Comparison of ENCODE assay signal across 1 cellular context in the genomic region with DNA sequence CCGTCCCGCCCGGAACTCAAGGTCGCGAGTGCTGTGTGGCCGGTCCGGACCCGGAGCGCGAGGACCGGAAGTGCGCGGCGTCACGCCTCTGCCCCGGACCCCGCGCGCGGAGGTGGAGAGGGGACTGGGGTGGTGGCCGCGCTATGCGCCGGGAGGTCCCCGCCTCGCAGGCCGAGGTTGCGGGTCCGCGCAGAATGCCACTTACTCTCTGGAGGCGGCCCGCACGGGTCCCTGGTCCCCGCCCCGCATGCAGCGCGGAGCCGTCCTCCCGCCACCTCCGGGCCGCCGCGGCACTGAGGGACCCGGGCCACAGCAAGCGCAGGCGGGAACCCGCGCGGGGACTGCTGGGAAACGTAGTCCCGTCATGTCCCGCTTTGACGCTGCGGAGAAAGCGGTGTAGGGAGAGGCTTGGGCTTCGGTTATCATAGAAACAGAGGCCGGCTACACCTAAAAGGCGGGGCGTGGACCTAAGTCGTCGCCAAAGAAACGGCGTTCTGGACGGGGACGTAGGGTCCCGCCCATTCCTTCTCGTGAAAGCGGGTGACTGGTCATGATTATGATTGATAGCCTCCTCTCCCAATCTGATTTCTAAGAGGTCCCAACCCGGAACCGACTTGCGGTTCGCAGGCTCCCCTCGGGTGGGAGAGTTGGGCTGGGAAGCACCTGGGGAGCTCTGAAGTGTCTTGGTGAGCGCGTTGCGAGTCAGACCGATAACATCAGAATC.
A peak's percentile ranks its signal among the peaks of the same experiment; 100 is the strongest.
TF ChIP-seq lines count a peak whose summit lies in the region.

A gene (minus strand): TSS at position 295 of the 724 bp plus-strand sequence. CDS start 11,698 bp downstream, outside the sequence.

TF ChIP-seq in HepG2, 621 proteins besides CTCF, POLR2A, EP300 and RAD21 (continued from another document and continues in another):
- TF ChIP-seq, protein P1, sequence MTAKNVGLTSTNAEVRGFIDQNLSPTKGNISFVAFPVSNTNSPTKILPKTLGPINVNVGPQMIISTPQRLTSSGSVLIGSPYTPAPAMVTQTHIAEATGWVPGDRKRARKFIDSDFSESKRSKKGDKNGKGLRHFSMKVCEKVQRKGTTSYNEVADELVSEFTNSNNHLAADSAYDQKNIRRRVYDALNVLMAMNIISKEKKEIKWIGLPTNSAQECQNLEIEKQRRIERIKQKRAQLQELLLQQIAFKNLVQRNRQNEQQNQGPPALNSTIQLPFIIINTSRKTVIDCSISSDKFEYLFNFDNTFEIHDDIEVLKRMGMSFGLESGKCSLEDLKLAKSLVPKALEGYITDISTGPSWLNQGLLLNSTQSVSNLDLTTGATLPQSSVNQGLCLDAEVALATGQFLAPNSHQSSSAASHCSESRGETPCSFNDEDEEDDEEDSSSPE (CRISPR knock-in tag; IDR thresholded peaks at IDR 0.05): peak; percentile 90
- TF ChIP-seq, protein P2, sequence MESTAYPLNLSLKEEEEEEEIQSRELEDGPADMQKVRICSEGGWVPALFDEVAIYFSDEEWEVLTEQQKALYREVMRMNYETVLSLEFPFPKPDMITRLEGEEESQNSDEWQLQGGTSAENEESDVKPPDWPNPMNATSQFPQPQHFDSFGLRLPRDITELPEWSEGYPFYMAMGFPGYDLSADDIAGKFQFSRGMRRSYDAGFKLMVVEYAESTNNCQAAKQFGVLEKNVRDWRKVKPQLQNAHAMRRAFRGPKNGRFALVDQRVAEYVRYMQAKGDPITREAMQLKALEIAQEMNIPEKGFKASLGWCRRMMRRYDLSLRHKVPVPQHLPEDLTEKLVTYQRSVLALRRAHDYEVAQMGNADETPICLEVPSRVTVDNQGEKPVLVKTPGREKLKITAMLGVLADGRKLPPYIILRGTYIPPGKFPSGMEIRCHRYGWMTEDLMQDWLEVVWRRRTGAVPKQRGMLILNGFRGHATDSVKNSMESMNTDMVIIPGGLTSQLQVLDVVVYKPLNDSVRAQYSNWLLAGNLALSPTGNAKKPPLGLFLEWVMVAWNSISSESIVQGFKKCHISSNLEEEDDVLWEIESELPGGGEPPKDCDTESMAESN (CRISPR knock-in tag; conservative IDR thresholded peaks at IDR 0.05): peak; percentile 89
- TF ChIP-seq, protein P3, sequence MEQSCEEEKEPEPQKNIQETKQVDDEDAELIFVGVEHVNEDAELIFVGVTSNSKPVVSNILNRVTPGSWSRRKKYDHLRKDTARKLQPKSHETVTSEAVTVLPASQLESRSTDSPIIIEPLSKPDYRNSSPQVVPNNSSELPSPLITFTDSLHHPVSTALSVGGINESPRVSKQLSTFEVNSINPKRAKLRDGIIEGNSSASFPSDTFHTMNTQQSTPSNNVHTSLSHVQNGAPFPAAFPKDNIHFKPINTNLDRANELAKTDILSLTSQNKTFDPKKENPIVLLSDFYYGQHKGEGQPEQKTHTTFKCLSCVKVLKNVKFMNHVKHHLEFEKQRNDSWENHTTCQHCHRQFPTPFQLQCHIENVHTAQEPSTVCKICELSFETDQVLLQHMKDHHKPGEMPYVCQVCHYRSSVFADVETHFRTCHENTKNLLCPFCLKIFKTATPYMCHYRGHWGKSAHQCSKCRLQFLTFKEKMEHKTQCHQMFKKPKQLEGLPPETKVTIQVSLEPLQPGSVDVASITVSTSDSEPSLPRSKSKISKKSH (CRISPR knock-in tag; IDR thresholded peaks at IDR 0.05; ENCODE audit: borderline replicate concordance): 0 out of 2 replicates have a peak, but pooled peaks have one; percentile 59
- TF ChIP-seq RFXAP (CRISPR knock-in tag; IDR thresholded peaks at IDR 0.05; ENCODE audit: borderline replicate concordance): peak; percentile 71; the same call in 1 of the 2 replicates
- TF ChIP-seq DNMT3B (CRISPR knock-in tag; conservative IDR thresholded peaks at IDR 0.05): no peak
- TF ChIP-seq, protein P4, sequence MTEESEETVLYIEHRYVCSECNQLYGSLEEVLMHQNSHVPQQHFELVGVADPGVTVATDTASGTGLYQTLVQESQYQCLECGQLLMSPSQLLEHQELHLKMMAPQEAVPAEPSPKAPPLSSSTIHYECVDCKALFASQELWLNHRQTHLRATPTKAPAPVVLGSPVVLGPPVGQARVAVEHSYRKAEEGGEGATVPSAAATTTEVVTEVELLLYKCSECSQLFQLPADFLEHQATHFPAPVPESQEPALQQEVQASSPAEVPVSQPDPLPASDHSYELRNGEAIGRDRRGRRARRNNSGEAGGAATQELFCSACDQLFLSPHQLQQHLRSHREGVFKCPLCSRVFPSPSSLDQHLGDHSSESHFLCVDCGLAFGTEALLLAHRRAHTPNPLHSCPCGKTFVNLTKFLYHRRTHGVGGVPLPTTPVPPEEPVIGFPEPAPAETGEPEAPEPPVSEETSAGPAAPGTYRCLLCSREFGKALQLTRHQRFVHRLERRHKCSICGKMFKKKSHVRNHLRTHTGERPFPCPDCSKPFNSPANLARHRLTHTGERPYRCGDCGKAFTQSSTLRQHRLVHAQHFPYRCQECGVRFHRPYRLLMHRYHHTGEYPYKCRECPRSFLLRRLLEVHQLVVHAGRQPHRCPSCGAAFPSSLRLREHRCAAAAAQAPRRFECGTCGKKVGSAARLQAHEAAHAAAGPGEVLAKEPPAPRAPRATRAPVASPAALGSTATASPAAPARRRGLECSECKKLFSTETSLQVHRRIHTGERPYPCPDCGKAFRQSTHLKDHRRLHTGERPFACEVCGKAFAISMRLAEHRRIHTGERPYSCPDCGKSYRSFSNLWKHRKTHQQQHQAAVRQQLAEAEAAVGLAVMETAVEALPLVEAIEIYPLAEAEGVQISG (CRISPR knock-in tag; IDR thresholded peaks at IDR 0.05): peak; percentile 97
- TF ChIP-seq SUZ12 (IDR thresholded peaks at IDR 0.05; ENCODE audit: low read depth, low read length): peak; percentile 47
- TF ChIP-seq FOXA3 (CRISPR knock-in tag; IDR thresholded peaks at IDR 0.05): peak; percentile 52; the same call in 1 of the 2 replicates
- TF ChIP-seq NFE2L1 (CRISPR knock-in tag; IDR thresholded peaks at IDR 0.05; ENCODE audit: borderline replicate concordance): no peak
- TF ChIP-seq ZNF629 (CRISPR knock-in tag; conservative IDR thresholded peaks at IDR 0.05): peak; percentile 53; the same call in 1 of the 2 replicates
- TF ChIP-seq, protein P5, sequence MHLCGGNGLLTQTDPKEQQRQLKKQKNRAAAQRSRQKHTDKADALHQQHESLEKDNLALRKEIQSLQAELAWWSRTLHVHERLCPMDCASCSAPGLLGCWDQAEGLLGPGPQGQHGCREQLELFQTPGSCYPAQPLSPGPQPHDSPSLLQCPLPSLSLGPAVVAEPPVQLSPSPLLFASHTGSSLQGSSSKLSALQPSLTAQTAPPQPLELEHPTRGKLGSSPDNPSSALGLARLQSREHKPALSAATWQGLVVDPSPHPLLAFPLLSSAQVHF (CRISPR knock-in tag; IDR thresholded peaks at IDR 0.05): 0 out of 2 replicates have a peak, but pooled peaks have one; percentile 79
- TF ChIP-seq HDAC2 (CRISPR knock-in tag; IDR thresholded peaks at IDR 0.05): peak; percentile 72
- peak; percentile 90; the same call in 1 of the 2 replicates for TF ChIP-seq ZNF614 (CRISPR knock-in tag; IDR thresholded peaks at IDR 0.05; ENCODE audit: borderline replicate concordance)
- TF ChIP-seq, protein P6, sequence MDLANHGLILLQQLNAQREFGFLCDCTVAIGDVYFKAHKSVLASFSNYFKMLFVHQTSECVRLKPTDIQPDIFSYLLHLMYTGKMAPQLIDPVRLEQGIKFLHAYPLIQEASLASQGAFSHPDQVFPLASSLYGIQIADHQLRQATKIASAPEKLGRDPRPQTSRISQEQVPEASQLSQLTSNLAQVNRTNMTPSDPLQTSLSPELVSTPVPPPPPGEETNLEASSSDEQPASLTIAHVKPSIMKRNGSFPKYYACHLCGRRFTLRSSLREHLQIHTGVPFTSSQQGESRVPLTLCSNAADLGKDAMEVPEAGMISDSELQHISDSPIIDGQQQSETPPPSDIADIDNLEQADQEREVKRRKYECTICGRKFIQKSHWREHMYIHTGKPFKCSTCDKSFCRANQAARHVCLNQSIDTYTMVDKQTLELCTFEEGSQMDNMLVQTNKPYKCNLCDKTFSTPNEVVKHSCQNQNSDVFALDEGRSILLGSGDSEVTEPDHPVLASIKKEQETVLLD (CRISPR knock-in tag; IDR thresholded peaks at IDR 0.05; ENCODE audit: low read depth): peak; percentile 90
- TF ChIP-seq NCOR1 (IDR thresholded peaks at IDR 0.05; ENCODE audit: borderline replicate concordance, low read length): 0 out of 2 replicates have a peak, but pooled peaks have one; percentile 70
- TF ChIP-seq, protein P7, sequence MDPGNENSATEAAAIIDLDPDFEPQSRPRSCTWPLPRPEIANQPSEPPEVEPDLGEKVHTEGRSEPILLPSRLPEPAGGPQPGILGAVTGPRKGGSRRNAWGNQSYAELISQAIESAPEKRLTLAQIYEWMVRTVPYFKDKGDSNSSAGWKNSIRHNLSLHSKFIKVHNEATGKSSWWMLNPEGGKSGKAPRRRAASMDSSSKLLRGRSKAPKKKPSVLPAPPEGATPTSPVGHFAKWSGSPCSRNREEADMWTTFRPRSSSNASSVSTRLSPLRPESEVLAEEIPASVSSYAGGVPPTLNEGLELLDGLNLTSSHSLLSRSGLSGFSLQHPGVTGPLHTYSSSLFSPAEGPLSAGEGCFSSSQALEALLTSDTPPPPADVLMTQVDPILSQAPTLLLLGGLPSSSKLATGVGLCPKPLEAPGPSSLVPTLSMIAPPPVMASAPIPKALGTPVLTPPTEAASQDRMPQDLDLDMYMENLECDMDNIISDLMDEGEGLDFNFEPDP (CRISPR knock-in tag; conservative IDR thresholded peaks at IDR 0.05): 0 out of 2 replicates have a peak, but pooled peaks have one; percentile 82
- 0 out of 2 replicates have a peak, but pooled peaks have one; percentile 36 for TF ChIP-seq NFKB2 (CRISPR knock-in tag; IDR thresholded peaks at IDR 0.05; ENCODE audit: borderline replicate concordance)
- peak; percentile 32; the same call in 1 of the 2 replicates for TF ChIP-seq MEF2D (CRISPR knock-in tag; IDR thresholded peaks at IDR 0.05)
- TF ChIP-seq, protein P8, sequence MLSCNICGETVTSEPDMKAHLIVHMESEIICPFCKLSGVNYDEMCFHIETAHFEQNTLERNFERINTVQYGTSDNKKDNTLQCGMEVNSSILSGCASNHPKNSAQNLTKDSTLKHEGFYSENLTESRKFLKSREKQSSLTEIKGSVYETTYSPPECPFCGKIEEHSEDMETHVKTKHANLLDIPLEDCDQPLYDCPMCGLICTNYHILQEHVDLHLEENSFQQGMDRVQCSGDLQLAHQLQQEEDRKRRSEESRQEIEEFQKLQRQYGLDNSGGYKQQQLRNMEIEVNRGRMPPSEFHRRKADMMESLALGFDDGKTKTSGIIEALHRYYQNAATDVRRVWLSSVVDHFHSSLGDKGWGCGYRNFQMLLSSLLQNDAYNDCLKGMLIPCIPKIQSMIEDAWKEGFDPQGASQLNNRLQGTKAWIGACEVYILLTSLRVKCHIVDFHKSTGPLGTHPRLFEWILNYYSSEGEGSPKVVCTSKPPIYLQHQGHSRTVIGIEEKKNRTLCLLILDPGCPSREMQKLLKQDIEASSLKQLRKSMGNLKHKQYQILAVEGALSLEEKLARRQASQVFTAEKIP (CRISPR knock-in tag; IDR thresholded peaks at IDR 0.05; ENCODE audit: borderline replicate concordance): no peak
- no peak for TF ChIP-seq BORCS8-MEF2B (CRISPR knock-in tag; IDR thresholded peaks at IDR 0.05)
- peak; percentile 75 for TF ChIP-seq HNRNPK (IDR thresholded peaks at IDR 0.05; ENCODE audit: low read depth, low read length, poor library complexity, severe bottlenecking)
- TF ChIP-seq CBX5 (CRISPR knock-in tag; IDR thresholded peaks at IDR 0.05; ENCODE audit: borderline replicate concordance): peak; percentile 95
- peak; percentile 96 for TF ChIP-seq CHCHD3 (CRISPR knock-in tag; IDR thresholded peaks at IDR 0.05)
- TF ChIP-seq ZNF543 (CRISPR knock-in tag; IDR thresholded peaks at IDR 0.05): peak; percentile 89; the same call in 1 of the 2 replicates
- no peak for TF ChIP-seq JARID2 (CRISPR knock-in tag; IDR thresholded peaks at IDR 0.05; ENCODE audit: insufficient replicate concordance)
- peak; percentile 89 for TF ChIP-seq ETV5 (CRISPR knock-in tag; IDR thresholded peaks at IDR 0.05; ENCODE audit: borderline replicate concordance)
- TF ChIP-seq NCOA1 (CRISPR knock-in tag; IDR thresholded peaks at IDR 0.05): peak; percentile 91
- TF ChIP-seq, protein P9, sequence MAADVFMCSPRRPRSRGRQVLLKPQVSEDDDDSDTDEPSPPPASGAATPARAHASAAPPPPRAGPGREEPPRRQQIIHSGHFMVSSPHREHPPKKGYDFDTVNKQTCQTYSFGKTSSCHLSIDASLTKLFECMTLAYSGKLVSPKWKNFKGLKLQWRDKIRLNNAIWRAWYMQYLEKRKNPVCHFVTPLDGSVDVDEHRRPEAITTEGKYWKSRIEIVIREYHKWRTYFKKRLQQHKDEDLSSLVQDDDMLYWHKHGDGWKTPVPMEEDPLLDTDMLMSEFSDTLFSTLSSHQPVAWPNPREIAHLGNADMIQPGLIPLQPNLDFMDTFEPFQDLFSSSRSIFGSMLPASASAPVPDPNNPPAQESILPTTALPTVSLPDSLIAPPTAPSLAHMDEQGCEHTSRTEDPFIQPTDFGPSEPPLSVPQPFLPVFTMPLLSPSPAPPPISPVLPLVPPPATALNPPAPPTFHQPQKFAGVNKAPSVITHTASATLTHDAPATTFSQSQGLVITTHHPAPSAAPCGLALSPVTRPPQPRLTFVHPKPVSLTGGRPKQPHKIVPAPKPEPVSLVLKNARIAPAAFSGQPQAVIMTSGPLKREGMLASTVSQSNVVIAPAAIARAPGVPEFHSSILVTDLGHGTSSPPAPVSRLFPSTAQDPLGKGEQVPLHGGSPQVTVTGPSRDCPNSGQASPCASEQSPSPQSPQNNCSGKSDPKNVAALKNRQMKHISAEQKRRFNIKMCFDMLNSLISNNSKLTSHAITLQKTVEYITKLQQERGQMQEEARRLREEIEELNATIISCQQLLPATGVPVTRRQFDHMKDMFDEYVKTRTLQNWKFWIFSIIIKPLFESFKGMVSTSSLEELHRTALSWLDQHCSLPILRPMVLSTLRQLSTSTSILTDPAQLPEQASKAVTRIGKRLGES (CRISPR knock-in tag; IDR thresholded peaks at IDR 0.05; ENCODE audit: borderline replicate concordance): 0 out of 2 replicates have a peak, but pooled peaks have one; percentile 22
- peak; percentile 96 for TF ChIP-seq HOXA3 (CRISPR knock-in tag; IDR thresholded peaks at IDR 0.05)
- TF ChIP-seq ATF7 (IDR thresholded peaks at IDR 0.05): no peak
- TF ChIP-seq ATF7 (CRISPR knock-in tag; IDR thresholded peaks at IDR 0.05): peak; percentile 37; the same call in 1 of the 2 replicates
- TF ChIP-seq IKZF4 (CRISPR knock-in tag; IDR thresholded peaks at IDR 0.05; ENCODE audit: borderline replicate concordance, low read depth, not compliant biosample characterization): no peak
- TF ChIP-seq ADNP (CRISPR knock-in tag; IDR thresholded peaks at IDR 0.05): no peak
- TF ChIP-seq, protein P10, sequence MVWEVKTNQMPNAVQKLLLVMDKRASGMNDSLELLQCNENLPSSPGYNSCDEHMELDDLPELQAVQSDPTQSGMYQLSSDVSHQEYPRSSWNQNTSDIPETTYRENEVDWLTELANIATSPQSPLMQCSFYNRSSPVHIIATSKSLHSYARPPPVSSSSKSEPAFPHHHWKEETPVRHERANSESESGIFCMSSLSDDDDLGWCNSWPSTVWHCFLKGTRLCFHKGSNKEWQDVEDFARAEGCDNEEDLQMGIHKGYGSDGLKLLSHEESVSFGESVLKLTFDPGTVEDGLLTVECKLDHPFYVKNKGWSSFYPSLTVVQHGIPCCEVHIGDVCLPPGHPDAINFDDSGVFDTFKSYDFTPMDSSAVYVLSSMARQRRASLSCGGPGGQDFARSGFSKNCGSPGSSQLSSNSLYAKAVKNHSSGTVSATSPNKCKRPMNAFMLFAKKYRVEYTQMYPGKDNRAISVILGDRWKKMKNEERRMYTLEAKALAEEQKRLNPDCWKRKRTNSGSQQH (CRISPR knock-in tag; IDR thresholded peaks at IDR 0.05; ENCODE audit: low read depth): peak; percentile 86; the same call in 1 of the 2 replicates
- peak; percentile 78; the same call in 1 of the 2 replicates for TF ChIP-seq ARNT2 (CRISPR knock-in tag; IDR thresholded peaks at IDR 0.05; ENCODE audit: low read depth)
- TF ChIP-seq TOPORS (CRISPR knock-in tag; IDR thresholded peaks at IDR 0.05): no peak
- TF ChIP-seq ZMYM2 (CRISPR knock-in tag; IDR thresholded peaks at IDR 0.05): no peak
- TF ChIP-seq ZFY (CRISPR knock-in tag; IDR thresholded peaks at IDR 0.05): peak; percentile 97
